In the genomic region with DNA sequence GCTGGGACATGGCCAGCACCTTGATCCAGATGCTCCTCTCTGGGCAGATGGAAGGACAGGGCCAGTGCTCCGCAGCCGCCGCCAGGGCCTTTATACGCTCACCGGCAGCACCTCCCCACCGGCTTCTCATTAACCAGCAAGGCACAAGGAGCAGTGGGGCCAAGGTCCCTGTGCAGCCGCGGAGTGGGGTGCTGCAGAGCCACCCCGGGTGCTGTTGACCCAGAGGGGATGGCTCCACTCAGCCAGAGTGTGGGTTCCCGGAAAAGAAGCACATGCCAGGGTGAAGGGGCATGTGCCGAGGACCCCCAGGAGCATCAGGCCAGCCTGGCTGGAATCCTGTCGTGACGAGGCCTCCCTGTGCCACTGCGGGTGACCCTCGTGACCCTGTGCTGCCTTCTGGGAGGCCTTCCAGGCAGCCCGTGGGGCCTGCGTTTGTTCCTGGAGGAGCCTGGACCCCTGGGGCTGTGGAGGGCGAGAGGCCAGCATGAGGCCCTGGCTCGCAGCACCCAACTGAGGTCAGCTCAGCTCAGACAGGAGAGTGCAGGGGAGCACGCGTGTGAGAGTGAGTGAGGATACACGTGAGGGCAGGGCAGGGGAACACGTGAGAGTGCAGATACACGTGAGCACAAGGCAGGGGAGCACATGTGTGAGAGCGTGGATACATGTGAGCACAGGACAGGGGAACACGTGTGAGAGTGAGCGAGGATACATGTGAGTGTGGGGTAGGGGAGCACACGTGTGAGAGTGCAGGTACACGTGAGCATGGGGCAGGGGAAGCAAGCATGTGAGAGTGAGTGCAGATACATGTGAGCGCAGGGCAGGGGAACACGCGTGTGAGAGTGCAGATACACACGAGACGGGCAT, we compare ENCODE assay signal across 1 cellular context.
TF ChIP-seq lines count a peak whose summit lies in the region.

A gene with protein sequence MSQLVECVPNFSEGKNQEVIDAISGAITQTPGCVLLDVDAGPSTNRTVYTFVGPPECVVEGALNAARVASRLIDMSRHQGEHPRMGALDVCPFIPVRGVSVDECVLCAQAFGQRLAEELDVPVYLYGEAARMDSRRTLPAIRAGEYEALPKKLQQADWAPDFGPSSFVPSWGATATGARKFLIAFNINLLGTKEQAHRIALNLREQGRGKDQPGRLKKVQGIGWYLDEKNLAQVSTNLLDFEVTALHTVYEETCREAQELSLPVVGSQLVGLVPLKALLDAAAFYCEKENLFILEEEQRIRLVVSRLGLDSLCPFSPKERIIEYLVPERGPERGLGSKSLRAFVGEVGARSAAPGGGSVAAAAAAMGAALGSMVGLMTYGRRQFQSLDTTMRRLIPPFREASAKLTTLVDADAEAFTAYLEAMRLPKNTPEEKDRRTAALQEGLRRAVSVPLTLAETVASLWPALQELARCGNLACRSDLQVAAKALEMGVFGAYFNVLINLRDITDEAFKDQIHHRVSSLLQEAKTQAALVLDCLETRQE (minus strand): TSS at position 66 of the 864 bp plus-strand sequence. CDS start 56 bp downstream, at position 10.

TF ChIP-seq in HepG2, 621 proteins besides CTCF, POLR2A, EP300 and RAD21 (continued from another document and continues in another):
- TF ChIP-seq ZBTB10 (CRISPR knock-in tag; IDR thresholded peaks at IDR 0.05; ENCODE audit: borderline replicate concordance): peak; percentile 99
- TF ChIP-seq MXD1 (CRISPR knock-in tag; IDR thresholded peaks at IDR 0.05): peak; percentile 80
- TF ChIP-seq ZBTB34 (CRISPR knock-in tag; IDR thresholded peaks at IDR 0.05): 0 out of 2 replicates have a peak, but pooled peaks have one; percentile 77
- TF ChIP-seq CHD2 (IDR thresholded peaks at IDR 0.05; ENCODE audit: low read depth, low read length): no peak
- TF ChIP-seq ZSCAN12 (CRISPR knock-in tag; IDR thresholded peaks at IDR 0.05): no peak
- no peak; the same call in 1 of the 2 replicates for TF ChIP-seq GFI1 (CRISPR knock-in tag; IDR thresholded peaks at IDR 0.05; ENCODE audit: borderline replicate concordance)
- TF ChIP-seq, protein P1, sequence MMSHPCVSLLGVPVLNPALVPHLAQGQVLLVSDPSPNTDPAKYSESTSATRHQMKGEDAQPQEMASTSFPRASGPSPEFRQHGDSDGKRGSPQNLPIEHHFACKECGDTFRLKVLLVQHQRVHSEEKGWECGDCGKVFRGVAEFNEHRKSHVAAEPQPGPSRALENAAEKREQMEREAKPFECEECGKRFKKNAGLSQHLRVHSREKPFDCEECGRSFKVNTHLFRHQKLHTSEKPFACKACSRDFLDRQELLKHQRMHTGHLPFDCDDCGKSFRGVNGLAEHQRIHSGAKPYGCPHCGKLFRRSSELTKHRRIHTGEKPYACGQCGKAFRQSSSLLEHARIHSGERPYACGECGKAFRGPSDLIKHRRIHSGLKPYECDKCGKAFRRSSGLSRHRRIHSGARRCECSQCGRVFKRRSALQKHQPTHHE (CRISPR knock-in tag; IDR thresholded peaks at IDR 0.05; ENCODE audit: borderline replicate concordance): peak; percentile 57; the same call in 1 of the 2 replicates
- no peak for TF ChIP-seq CREB1 (IDR thresholded peaks at IDR 0.05)
- TF ChIP-seq CREB1 (CRISPR knock-in tag; IDR thresholded peaks at IDR 0.05): no peak
- peak; percentile 56; the same call in 1 of the 2 replicates for TF ChIP-seq ZNF747 (CRISPR knock-in tag; IDR thresholded peaks at IDR 0.05; ENCODE audit: borderline replicate concordance)
- peak; percentile 60; the same call in 1 of the 2 replicates for TF ChIP-seq KDM2A (CRISPR knock-in tag; IDR thresholded peaks at IDR 0.05; ENCODE audit: borderline replicate concordance, low read depth)
- no peak for TF ChIP-seq PHB2 (IDR thresholded peaks at IDR 0.05; ENCODE audit: partially characterized antibody)
- TF ChIP-seq, protein P2, sequence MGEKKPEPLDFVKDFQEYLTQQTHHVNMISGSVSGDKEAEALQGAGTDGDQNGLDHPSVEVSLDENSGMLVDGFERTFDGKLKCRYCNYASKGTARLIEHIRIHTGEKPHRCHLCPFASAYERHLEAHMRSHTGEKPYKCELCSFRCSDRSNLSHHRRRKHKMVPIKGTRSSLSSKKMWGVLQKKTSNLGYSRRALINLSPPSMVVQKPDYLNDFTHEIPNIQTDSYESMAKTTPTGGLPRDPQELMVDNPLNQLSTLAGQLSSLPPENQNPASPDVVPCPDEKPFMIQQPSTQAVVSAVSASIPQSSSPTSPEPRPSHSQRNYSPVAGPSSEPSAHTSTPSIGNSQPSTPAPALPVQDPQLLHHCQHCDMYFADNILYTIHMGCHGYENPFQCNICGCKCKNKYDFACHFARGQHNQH (CRISPR knock-in tag; IDR thresholded peaks at IDR 0.05): peak; percentile 57; the same call in 1 of the 2 replicates
- TF ChIP-seq ZSCAN9 (CRISPR knock-in tag; IDR thresholded peaks at IDR 0.05; ENCODE audit: borderline replicate concordance): 0 out of 2 replicates have a peak, but pooled peaks have one; percentile 48
- peak; percentile 85 for TF ChIP-seq ZNF891 (CRISPR knock-in tag; IDR thresholded peaks at IDR 0.05)
- TF ChIP-seq ZNF589 (CRISPR knock-in tag; conservative IDR thresholded peaks at IDR 0.05): peak; percentile 81
- no peak for TF ChIP-seq JDP2 (CRISPR knock-in tag; IDR thresholded peaks at IDR 0.05; ENCODE audit: borderline replicate concordance)
- TF ChIP-seq ZBTB7A (CRISPR knock-in tag; IDR thresholded peaks at IDR 0.05): peak; percentile 75
- TF ChIP-seq KDM5B (CRISPR knock-in tag; IDR thresholded peaks at IDR 0.05; ENCODE audit: borderline replicate concordance): peak; percentile 90; the same call in 1 of the 2 replicates
- TF ChIP-seq NR2F1 (CRISPR knock-in tag; IDR thresholded peaks at IDR 0.05): peak; percentile 80 to 89; a peak in 3 of 4 replicates
- TF ChIP-seq ISX (CRISPR knock-in tag; conservative IDR thresholded peaks at IDR 0.05): no peak
- TF ChIP-seq MTF1 (CRISPR knock-in tag; IDR thresholded peaks at IDR 0.05): no peak
- peak; percentile 29; the same call in 1 of the 2 replicates for TF ChIP-seq KLF13 (CRISPR knock-in tag; IDR thresholded peaks at IDR 0.05)
- no peak for TF ChIP-seq ZKSCAN1 (IDR thresholded peaks at IDR 0.05; ENCODE audit: low read length)
- TF ChIP-seq, protein P3, sequence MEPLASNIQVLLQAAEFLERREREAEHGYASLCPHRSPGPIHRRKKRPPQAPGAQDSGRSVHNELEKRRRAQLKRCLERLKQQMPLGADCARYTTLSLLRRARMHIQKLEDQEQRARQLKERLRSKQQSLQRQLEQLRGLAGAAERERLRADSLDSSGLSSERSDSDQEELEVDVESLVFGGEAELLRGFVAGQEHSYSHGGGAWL (CRISPR knock-in tag; IDR thresholded peaks at IDR 0.05): 0 out of 2 replicates have a peak, but pooled peaks have one; percentile 40
- no peak for TF ChIP-seq DDIT3 (CRISPR knock-in tag; IDR thresholded peaks at IDR 0.05)
- peak; percentile 52; the same call in 1 of the 2 replicates for TF ChIP-seq ZNF749 (CRISPR knock-in tag; IDR thresholded peaks at IDR 0.05; ENCODE audit: borderline replicate concordance)
- TF ChIP-seq PPARG (CRISPR knock-in tag; conservative IDR thresholded peaks at IDR 0.05): peak; percentile 87; the same call in 1 of the 2 replicates
- TF ChIP-seq MAZ (IDR thresholded peaks at IDR 0.05; ENCODE audit: borderline replicate concordance, low read depth, low read length): no peak
- peak; percentile 68 for TF ChIP-seq MAZ (CRISPR knock-in tag; IDR thresholded peaks at IDR 0.05; ENCODE audit: low read depth)
- TF ChIP-seq ZNF75D (CRISPR knock-in tag; IDR thresholded peaks at IDR 0.05; ENCODE audit: borderline replicate concordance): no peak
- TF ChIP-seq HMG20B (CRISPR knock-in tag; conservative IDR thresholded peaks at IDR 0.05): no peak
- peak; percentile 34; the same call in 1 of the 2 replicates for TF ChIP-seq ZC3H4 (CRISPR knock-in tag; IDR thresholded peaks at IDR 0.05; ENCODE audit: borderline replicate concordance)
- TF ChIP-seq CBFB (CRISPR knock-in tag; IDR thresholded peaks at IDR 0.05): peak; percentile 39
- TF ChIP-seq, protein P4, sequence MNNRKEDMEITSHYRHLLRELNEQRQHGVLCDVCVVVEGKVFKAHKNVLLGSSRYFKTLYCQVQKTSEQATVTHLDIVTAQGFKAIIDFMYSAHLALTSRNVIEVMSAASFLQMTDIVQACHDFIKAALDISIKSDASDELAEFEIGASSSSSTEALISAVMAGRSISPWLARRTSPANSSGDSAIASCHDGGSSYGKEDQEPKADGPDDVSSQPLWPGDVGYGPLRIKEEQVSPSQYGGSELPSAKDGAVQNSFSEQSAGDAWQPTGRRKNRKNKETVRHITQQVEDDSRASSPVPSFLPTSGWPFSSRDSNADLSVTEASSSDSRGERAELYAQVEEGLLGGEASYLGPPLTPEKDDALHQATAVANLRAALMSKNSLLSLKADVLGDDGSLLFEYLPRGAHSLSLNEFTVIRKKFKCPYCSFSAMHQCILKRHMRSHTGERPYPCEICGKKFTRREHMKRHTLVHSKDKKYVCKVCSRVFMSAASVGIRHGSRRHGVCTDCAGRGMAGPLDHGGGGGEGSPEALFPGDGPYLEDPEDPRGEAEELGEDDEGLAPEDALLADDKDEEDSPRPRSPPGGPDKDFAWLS (CRISPR knock-in tag; IDR thresholded peaks at IDR 0.05; ENCODE audit: borderline replicate concordance): no peak
- TF ChIP-seq JARID2 (CRISPR knock-in tag; IDR thresholded peaks at IDR 0.05; ENCODE audit: insufficient replicate concordance): no peak
- no peak for TF ChIP-seq FOXJ3 (CRISPR knock-in tag; IDR thresholded peaks at IDR 0.05; ENCODE audit: borderline replicate concordance)
- TF ChIP-seq ESRRA (CRISPR knock-in tag; IDR thresholded peaks at IDR 0.05; ENCODE audit: low read depth): peak; percentile 61; the same call in 1 of the 2 replicates
- TF ChIP-seq SNAPC2 (CRISPR knock-in tag; IDR thresholded peaks at IDR 0.05): no peak; the same call in 1 of the 2 replicates
- no peak for TF ChIP-seq HNRNPH1 (optimal IDR thresholded peaks at IDR 0.05; ENCODE audit: low read depth, low read length)
- no peak for TF ChIP-seq YY1 (IDR thresholded peaks at IDR 0.05; ENCODE audit: insufficient read depth, insufficient replicate concordance, low read depth, low read length)
- no peak for TF ChIP-seq SETDB1 (CRISPR knock-in tag; IDR thresholded peaks at IDR 0.05; ENCODE audit: borderline replicate concordance)
- no peak for TF ChIP-seq SMC3 (IDR thresholded peaks at IDR 0.05; ENCODE audit: low read length)
- TF ChIP-seq, protein P5, sequence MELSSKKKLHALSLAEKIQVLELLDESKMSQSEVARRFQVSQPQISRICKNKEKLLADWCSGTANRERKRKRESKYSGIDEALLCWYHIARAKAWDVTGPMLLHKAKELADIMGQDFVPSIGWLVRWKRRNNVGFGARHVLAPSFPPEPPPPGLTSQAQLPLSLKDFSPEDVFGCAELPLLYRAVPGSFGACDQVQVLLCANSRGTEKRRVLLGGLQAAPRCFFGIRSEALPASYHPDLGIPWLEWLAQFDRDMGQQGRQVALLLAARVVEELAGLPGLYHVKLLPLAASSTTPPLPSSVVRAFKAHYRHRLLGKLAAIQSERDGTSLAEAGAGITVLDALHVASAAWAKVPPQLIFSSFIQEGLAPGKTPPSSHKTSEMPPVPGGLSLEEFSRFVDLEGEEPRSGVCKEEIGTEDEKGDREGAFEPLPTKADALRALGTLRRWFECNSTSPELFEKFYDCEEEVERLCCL (CRISPR knock-in tag; IDR thresholded peaks at IDR 0.05; ENCODE audit: borderline replicate concordance): no peak; the same call in 1 of the 2 replicates
- TF ChIP-seq SMAD1 (CRISPR knock-in tag; IDR thresholded peaks at IDR 0.05; ENCODE audit: borderline replicate concordance, low read depth): no peak; the same call in 1 of the 2 replicates
- TF ChIP-seq RNF2 (conservative IDR thresholded peaks at IDR 0.05; ENCODE audit: low read depth): 0 out of 2 replicates have a peak, but pooled peaks have one; percentile 36
- TF ChIP-seq ZNF660 (CRISPR knock-in tag; IDR thresholded peaks at IDR 0.05; ENCODE audit: borderline replicate concordance, low read depth): no peak
- TF ChIP-seq ZNF180 (CRISPR knock-in tag; IDR thresholded peaks at IDR 0.05; ENCODE audit: borderline replicate concordance, low read depth): peak; percentile 45; the same call in 1 of the 2 replicates
- no peak for TF ChIP-seq ZNF143 (CRISPR knock-in tag; IDR thresholded peaks at IDR 0.05)
- no peak for TF ChIP-seq LCORL (IDR thresholded peaks at IDR 0.05)
- peak; percentile 91 for TF ChIP-seq LCORL (CRISPR knock-in tag; IDR thresholded peaks at IDR 0.05)
